In the genomic region with DNA sequence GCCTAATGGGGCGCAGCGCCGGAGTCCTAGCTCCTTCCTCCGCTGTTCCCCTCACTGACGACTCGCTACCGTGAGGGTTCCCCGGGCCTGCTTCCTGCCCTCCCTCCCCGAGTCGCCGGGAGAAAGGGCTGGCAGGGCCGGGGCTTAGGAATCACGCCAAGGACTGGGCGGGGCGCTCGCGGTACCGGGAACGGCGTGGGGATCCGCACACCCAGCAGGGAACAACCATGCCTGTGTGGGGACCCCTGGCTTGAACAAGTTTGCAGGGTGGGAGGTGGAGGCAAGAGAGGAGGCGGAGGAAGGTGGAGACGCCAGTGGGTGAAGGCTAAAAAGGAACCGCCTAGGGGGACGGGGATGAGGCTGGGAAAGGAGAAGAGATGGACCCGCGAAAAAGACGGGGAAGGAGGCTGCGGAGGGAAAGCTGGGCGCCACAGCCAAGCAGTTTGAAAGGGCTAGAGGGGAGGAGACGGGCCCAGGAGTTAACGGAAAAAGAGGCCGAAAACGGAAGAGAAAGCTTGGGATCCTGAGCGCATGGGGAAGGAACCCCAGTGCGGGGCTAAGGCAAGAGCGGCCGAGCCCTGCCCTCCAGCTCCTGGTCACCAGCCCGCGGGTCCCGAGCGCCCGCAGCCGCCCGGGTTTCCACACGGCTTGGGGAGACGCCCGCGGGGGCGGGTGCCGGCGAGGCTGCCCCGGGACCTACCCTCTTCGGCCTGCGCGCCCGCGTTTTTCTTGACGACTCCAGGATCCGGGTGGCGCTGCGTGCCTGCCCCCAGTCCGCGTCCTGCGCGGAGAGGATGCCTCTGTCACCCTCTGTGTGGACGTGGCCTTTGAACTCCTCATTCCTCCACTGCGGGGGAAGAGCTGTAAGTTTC, we compare ENCODE assay signal across 1 cellular context.
TF ChIP-seq lines count a peak whose summit lies in the region.

No MANE protein-coding gene starts in this region.

TF ChIP-seq in H1, 55 proteins besides CTCF, POLR2A, EP300 and RAD21:
- TF ChIP-seq SUZ12 (IDR thresholded peaks at IDR 0.05; ENCODE audit: low read length) (peak; percentile 72), SIX5 (IDR thresholded peaks at IDR 0.05; ENCODE audit: low read depth, low read length) (no peak), POU5F1 (IDR thresholded peaks at IDR 0.05; ENCODE audit: low read depth, low read length) (no peak), KDM4A (IDR thresholded peaks at IDR 0.05; ENCODE audit: low read depth, low read length, severe bottlenecking) (peak; percentile 30), CTBP2 (IDR thresholded peaks at IDR 0.05; ENCODE audit: borderline replicate concordance, insufficient read depth, insufficient read length, low read length) (no peak), NANOG (IDR thresholded peaks at IDR 0.05; ENCODE audit: insufficient read depth, low read depth, low read length, poor library complexity, severe bottlenecking) (no peak), NRF1 (IDR thresholded peaks at IDR 0.05; ENCODE audit: low read depth, low read length) (no peak), MAFK (IDR thresholded peaks at IDR 0.05; ENCODE audit: low read depth, low read length) (no peak), RNF2 (IDR thresholded peaks at IDR 0.05; ENCODE audit: borderline replicate concordance, low read depth, low read length, missing control alignments, poor library complexity, severe bottlenecking) (peak; percentile 59), SRF (IDR thresholded peaks at IDR 0.05; ENCODE audit: low read depth, low read length) (no peak), EGR1 (IDR thresholded peaks at IDR 0.05; ENCODE audit: borderline replicate concordance, low read depth, low read length) (no peak), SP4 (IDR thresholded peaks at IDR 0.05; ENCODE audit: low read length) (no peak), TCF12 (IDR thresholded peaks at IDR 0.05; ENCODE audit: low read depth, low read length) (no peak), SAP30 (IDR thresholded peaks at IDR 0.05; ENCODE audit: insufficient read depth, insufficient replicate concordance, low read length) (no peak), YY1 (IDR thresholded peaks at IDR 0.05; ENCODE audit: low read depth, low read length) (no peak), GTF2F1 (IDR thresholded peaks at IDR 0.05; ENCODE audit: borderline replicate concordance, low read depth, low read length) (no peak), EZH2 (IDR thresholded peaks at IDR 0.05; ENCODE audit: low read depth, low read length, severe bottlenecking) (peak; percentile 73), CBX5 (IDR thresholded peaks at IDR 0.05; ENCODE audit: low read depth, low read length) (no peak), SIRT6 (IDR thresholded peaks at IDR 0.05; ENCODE audit: low read length) (no peak), CBX8 (IDR thresholded peaks at IDR 0.05; ENCODE audit: borderline replicate concordance, low read depth, low read length) (no peak), RXRA (IDR thresholded peaks at IDR 0.05; ENCODE audit: insufficient read depth, low read depth, low read length) (no peak), FOSL1 (IDR thresholded peaks at IDR 0.05; ENCODE audit: insufficient read depth, low read depth, low read length) (no peak), KDM5A (IDR thresholded peaks at IDR 0.05; ENCODE audit: low read length) (no peak), RFX5 (IDR thresholded peaks at IDR 0.05; ENCODE audit: borderline replicate concordance, low read depth, low read length) (no peak)
- TF ChIP-seq, protein P1, sequence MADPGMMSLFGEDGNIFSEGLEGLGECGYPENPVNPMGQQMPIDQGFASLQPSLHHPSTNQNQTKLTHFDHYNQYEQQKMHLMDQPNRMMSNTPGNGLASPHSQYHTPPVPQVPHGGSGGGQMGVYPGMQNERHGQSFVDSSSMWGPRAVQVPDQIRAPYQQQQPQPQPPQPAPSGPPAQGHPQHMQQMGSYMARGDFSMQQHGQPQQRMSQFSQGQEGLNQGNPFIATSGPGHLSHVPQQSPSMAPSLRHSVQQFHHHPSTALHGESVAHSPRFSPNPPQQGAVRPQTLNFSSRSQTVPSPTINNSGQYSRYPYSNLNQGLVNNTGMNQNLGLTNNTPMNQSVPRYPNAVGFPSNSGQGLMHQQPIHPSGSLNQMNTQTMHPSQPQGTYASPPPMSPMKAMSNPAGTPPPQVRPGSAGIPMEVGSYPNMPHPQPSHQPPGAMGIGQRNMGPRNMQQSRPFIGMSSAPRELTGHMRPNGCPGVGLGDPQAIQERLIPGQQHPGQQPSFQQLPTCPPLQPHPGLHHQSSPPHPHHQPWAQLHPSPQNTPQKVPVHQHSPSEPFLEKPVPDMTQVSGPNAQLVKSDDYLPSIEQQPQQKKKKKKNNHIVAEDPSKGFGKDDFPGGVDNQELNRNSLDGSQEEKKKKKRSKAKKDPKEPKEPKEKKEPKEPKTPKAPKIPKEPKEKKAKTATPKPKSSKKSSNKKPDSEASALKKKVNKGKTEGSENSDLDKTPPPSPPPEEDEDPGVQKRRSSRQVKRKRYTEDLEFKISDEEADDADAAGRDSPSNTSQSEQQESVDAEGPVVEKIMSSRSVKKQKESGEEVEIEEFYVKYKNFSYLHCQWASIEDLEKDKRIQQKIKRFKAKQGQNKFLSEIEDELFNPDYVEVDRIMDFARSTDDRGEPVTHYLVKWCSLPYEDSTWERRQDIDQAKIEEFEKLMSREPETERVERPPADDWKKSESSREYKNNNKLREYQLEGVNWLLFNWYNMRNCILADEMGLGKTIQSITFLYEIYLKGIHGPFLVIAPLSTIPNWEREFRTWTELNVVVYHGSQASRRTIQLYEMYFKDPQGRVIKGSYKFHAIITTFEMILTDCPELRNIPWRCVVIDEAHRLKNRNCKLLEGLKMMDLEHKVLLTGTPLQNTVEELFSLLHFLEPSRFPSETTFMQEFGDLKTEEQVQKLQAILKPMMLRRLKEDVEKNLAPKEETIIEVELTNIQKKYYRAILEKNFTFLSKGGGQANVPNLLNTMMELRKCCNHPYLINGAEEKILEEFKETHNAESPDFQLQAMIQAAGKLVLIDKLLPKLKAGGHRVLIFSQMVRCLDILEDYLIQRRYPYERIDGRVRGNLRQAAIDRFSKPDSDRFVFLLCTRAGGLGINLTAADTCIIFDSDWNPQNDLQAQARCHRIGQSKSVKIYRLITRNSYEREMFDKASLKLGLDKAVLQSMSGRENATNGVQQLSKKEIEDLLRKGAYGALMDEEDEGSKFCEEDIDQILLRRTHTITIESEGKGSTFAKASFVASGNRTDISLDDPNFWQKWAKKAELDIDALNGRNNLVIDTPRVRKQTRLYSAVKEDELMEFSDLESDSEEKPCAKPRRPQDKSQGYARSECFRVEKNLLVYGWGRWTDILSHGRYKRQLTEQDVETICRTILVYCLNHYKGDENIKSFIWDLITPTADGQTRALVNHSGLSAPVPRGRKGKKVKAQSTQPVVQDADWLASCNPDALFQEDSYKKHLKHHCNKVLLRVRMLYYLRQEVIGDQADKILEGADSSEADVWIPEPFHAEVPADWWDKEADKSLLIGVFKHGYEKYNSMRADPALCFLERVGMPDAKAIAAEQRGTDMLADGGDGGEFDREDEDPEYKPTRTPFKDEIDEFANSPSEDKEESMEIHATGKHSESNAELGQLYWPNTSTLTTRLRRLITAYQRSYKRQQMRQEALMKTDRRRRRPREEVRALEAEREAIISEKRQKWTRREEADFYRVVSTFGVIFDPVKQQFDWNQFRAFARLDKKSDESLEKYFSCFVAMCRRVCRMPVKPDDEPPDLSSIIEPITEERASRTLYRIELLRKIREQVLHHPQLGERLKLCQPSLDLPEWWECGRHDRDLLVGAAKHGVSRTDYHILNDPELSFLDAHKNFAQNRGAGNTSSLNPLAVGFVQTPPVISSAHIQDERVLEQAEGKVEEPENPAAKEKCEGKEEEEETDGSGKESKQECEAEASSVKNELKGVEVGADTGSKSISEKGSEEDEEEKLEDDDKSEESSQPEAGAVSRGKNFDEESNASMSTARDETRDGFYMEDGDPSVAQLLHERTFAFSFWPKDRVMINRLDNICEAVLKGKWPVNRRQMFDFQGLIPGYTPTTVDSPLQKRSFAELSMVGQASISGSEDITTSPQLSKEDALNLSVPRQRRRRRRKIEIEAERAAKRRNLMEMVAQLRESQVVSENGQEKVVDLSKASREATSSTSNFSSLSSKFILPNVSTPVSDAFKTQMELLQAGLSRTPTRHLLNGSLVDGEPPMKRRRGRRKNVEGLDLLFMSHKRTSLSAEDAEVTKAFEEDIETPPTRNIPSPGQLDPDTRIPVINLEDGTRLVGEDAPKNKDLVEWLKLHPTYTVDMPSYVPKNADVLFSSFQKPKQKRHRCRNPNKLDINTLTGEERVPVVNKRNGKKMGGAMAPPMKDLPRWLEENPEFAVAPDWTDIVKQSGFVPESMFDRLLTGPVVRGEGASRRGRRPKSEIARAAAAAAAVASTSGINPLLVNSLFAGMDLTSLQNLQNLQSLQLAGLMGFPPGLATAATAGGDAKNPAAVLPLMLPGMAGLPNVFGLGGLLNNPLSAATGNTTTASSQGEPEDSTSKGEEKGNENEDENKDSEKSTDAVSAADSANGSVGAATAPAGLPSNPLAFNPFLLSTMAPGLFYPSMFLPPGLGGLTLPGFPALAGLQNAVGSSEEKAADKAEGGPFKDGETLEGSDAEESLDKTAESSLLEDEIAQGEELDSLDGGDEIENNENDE (IDR thresholded peaks at IDR 0.05; ENCODE audit: insufficient replicate concordance, low read length), result no peak
